In the genomic region with DNA sequence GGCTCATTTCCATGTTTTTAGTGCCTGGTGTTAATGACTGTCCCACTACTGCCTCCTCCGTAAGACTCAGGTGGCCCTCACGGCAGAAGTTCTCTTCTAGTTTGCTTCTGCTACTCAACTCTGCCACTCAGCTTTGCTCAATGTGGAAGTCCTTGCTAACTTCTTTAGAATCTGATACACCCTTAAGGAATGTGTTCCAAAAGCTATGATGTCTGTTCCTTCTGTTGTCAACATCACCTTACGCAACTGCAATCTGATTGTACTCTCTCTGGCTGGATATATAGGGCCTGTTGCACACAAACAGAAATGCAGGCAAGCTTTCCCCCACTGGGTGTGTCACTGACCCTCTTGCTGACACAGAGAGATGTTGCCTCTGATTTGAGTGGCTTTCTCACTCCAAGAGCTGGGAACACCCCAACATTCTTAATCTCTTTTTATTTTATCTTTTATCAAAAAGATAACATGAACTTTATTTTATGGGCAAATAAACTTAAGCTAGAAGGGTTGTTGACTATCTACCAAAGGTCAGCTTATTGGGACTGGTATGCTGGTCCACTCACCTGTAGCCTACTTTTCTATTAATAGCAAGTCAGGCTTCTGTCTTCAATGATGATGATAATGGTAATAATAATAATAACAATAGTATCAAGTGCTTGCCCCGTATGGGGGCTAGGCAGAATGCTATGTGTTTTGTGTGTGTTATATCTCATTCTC, we compare ENCODE assay signal across 15 cellular contexts. TPM values are rescaled to one million over a fixed set of nuclear protein-coding genes. Genes with fewer than 3 reads are reported as not detected.
DNase-seq lines count a peak whose midpoint lies in the region; ATAC-seq, FAIRE-seq and TF ChIP-seq lines count a peak whose summit lies in the region.
"Had no signal": no experiment of that assay in that cellular context is flagged by ENCODE, and none has a peak within 500 bp of the region (broad histone marks: within the 10 kb centered on the region; RNA-seq: fewer than 3 reads in every experiment).

No MANE protein-coding gene starts in this region.

- H3K4me3 Mint-ChIP-seq in CD14-positive monocyte, result no peak overlapping the region
- H3K4me3 Mint-ChIP-seq: activated CD4-positive, alpha-beta memory T cell treated with anti-CD3 and anti-CD28 coated beads for 36 hours; stimulated activated effector memory CD8-positive, alpha-beta T cell treated with anti-CD3 and anti-CD28 coated beads, Interleukin-12 subunit alpha, Interleukin-12 subunit beta, amount 100 ng/mL, for 72 hours; T-helper 1 cell treated with Interleukin-12 subunit alpha and Interleukin-12 subunit beta and Interleukin-4 antibody, amounts not matched to agents 30 μg/mL and 1 μg/mL, for 36 hours had no signal

- H3K4me3 ChIP-seq in coronary artery, result no peak overlapping the region
- no peak overlapping the region for H3K4me3 ChIP-seq in hepatocyte
- no peak overlapping the region for H3K4me3 ChIP-seq in small intestine (ENCODE audit: low read depth in 1 of 2, low read length in 2 of 2)

- peaks cover 0 to 4% of the 10 kb centered on the region in 2 donors for H3K36me3 Mint-ChIP-seq in CD14-positive monocyte
- H3K36me3 Mint-ChIP-seq: stimulated activated effector memory CD8-positive, alpha-beta T cell treated with anti-CD3 and anti-CD28 coated beads, Interleukin-12 subunit alpha, Interleukin-12 subunit beta, amount 100 ng/mL, for 72 hours had no signal

- peak overlapping the region in 1 of 7 donors; percentile 88 for H3K27ac Mint-ChIP-seq in CD14-positive monocyte
- H3K27ac Mint-ChIP-seq: activated CD4-positive, alpha-beta memory T cell treated with anti-CD3 and anti-CD28 coated beads for 36 hours; stimulated activated effector memory CD8-positive, alpha-beta T cell treated with anti-CD3 and anti-CD28 coated beads, Interleukin-12 subunit alpha, Interleukin-12 subunit beta, amount 100 ng/mL, for 72 hours; T-helper 1 cell treated with Interleukin-12 subunit alpha and Interleukin-12 subunit beta and Interleukin-4 antibody, amounts not matched to agents 30 μg/mL and 1 μg/mL, for 36 hours had no signal

- intact Hi-C loops in CD14-positive monocyte (cut with micrococcal nuclease), result loop anchor here in 1 of 2 donors (5.0 kb wide), 1 partner anchor 42 kb away; no protein-coding TSS in a partner anchor

- peaks cover 18% of the 10 kb centered on the region for H3K4me1 Mint-ChIP-seq in CD14-positive monocyte
- H3K4me1 Mint-ChIP-seq: stimulated activated effector memory CD8-positive, alpha-beta T cell treated with anti-CD3 and anti-CD28 coated beads, Interleukin-12 subunit alpha, Interleukin-12 subunit beta, amount 100 ng/mL, for 72 hours had no signal

- no peaks in the 10 kb centered on the region for H3K9me2 ChIP-seq in hepatocyte (replicated peaks; ENCODE audit: insufficient read depth)

- H3K4me1 ChIP-seq in hepatocyte (ENCODE audit: insufficient read depth), result peaks cover 7% of the 10 kb centered on the region
- H3K4me1 ChIP-seq in small intestine (ENCODE audit: control insufficient read depth in 2 of 2, insufficient read depth in 1 of 2, low read depth in 1 of 2, low read length in 1 of 2), result peaks cover 0 to 2% of the 10 kb centered on the region in 2 donors

- H2AFZ ChIP-seq in hepatocyte, result no peak overlapping the region

- peak overlapping the region; percentile 42 for H3K4me2 ChIP-seq in hepatocyte

- ATAC-seq in GM18907 (IDR thresholded peaks at IDR 0.05; ENCODE audit: unreplicated experiment) (no peak), GM21717 (IDR thresholded peaks at IDR 0.05; ENCODE audit: unreplicated experiment) (no peak)
- ATAC-seq: stimulated activated effector memory CD8-positive, alpha-beta T cell treated with anti-CD3 and anti-CD28 coated beads, Interleukin-12 subunit alpha, Interleukin-12 subunit beta, amount 100 ng/mL, for 72 hours had no signal

- H3K9me3 ChIP-seq in hepatocyte (ENCODE audit: low read depth) (no peaks in the 10 kb centered on the region), small intestine (ENCODE audit: control insufficient read depth, low read depth) (no peaks in the 10 kb centered on the region)

- DNase-seq in HS-5 (ENCODE audit: low read depth) (peak; percentile 73), coronary artery (ENCODE audit: low spot score) (peak; percentile 78), hepatocyte (ENCODE audit: low spot score) (peak; percentile 64), small intestine (peak; percentile 84), CD14-positive monocyte (ENCODE audit: low spot score) (no peak), middle frontal gyrus (ENCODE audit: extremely low spot score, low spot score) (no peak)
- DNase-seq: activated CD4-positive, alpha-beta memory T cell treated with anti-CD3 and anti-CD28 coated beads for 36 hours; activated naive CD4-positive, alpha-beta T cell; stimulated activated CD4-positive, alpha-beta T cell treated with anti-CD3 and anti-CD28 coated beads, Interleukin-1b, Interleukin-23, amount 100 ng/mL, for 48 hours had no signal

- 71% methylated on average over 4 of the region's 4 CpGs for whole genome bisulfite sequencing in hepatocyte (ENCODE audit: low lambda C conversion rate, missing lambda C conversion rate)
- 51 to 85% (median 71%) methylated on average over 4 of the region's 4 CpGs for WGBS in small intestine, 3 donors

- no peaks in the 10 kb centered on the region for H4K20me1 ChIP-seq in hepatocyte (ENCODE audit: insufficient read depth, poor library complexity, severe bottlenecking)

- peaks cover 0 to 3% (median 0%) of the 10 kb centered on the region in 3 donors for H3K27me3 Mint-ChIP-seq in CD14-positive monocyte (ENCODE audit: low read depth in 3 of 3)

- no peaks in the 10 kb centered on the region for H3K79me2 ChIP-seq in hepatocyte

- H3K36me3 ChIP-seq in hepatocyte (replicated peaks; ENCODE audit: insufficient read depth, low read depth) (no peaks in the 10 kb centered on the region), small intestine (ENCODE audit: control insufficient read depth in 2 of 2, insufficient read depth in 2 of 2, low read length in 2 of 2) (no peaks in the 10 kb centered on the region)

- H3K9me3 Mint-ChIP-seq in CD14-positive monocyte, result peaks cover 0 to 13% (median 7%) of the 10 kb centered on the region in 7 donors
- H3K9me3 Mint-ChIP-seq: stimulated activated effector memory CD8-positive, alpha-beta T cell treated with anti-CD3 and anti-CD28 coated beads, Interleukin-12 subunit alpha, Interleukin-12 subunit beta, amount 100 ng/mL, for 72 hours had no signal

- no peak for FAIRE-seq in small intestine (lab: Jason Lieb, UNC)

- TF ChIP-seq CTCF in coronary artery (IDR thresholded peaks at IDR 0.05) (no peak), hepatocyte (IDR thresholded peaks at IDR 0.05; ENCODE audit: poor library complexity) (no peak), CD14-positive monocyte (IDR thresholded peaks at IDR 0.05) (no peak)

- H3K27ac ChIP-seq in coronary artery (peak overlapping the region; percentile 51 to 86), hepatocyte (peak overlapping the region; percentile 62), small intestine (ENCODE audit: low read depth in 1 of 2, low read length in 1 of 2) (no peak overlapping the region)

- no peaks in the 10 kb centered on the region for H3K27me3 ChIP-seq in hepatocyte
- no peaks in the 10 kb centered on the region for H3K27me3 ChIP-seq in small intestine (ENCODE audit: control insufficient read depth in 2 of 2, insufficient read depth in 2 of 2, low read length in 2 of 2)

RNA-seq across cellular contexts. Expression of a gene that starts 25.2 kb away (rescaled TPM):
- 0.16 TPM in 1 of 2 replicates, not detected in the other for total RNA-seq in hepatocyte
- polyA plus RNA-seq in hepatocyte (0.16 and 0.41 TPM in 2 replicates), small intestine (under 1 TPM in 2 of 3 donors, not detected in 1; 0.10 to 0.89 TPM), CD14-positive monocyte (not detected)
- total RNA-seq: activated CD4-positive, alpha-beta memory T cell treated with anti-CD3 and anti-CD28 coated beads for 36 hours; chondrocyte; lower leg skin had no signal

Comparison
In these comparisons a context has a peak if more than half of its experiments do, and no peak if none do; other contexts are left out.
1. DNase-seq: peak in HS-5 (single experiment), coronary artery (single experiment), hepatocyte (single experiment) and small intestine (single experiment); none in CD14-positive monocyte (single experiment) and middle frontal gyrus (single experiment).
2. H3K27ac ChIP-seq: peak in coronary artery (2 of 2) and hepatocyte (single experiment); none in small intestine (0 of 2).